Comparison of ENCODE assay signal across 9 cellular contexts in genomic region chr5:139725073-139725830, GRCh38.
DNase-seq lines count a peak whose midpoint lies in the region; ATAC-seq, FAIRE-seq and TF ChIP-seq lines count a peak whose summit lies in the region.
"Had no signal": no experiment of that assay in that cellular context is flagged by ENCODE, and none has a peak within 500 bp of the region (broad histone marks: within the 10 kb centered on the region; RNA-seq: fewer than 3 reads in every experiment).

No MANE protein-coding gene starts in this region.

- H3K27ac ChIP-seq in angular gyrus (ENCODE audit: low read depth, low read length) (peak overlapping the region; percentile 75), right cardiac atrium (ENCODE audit: low read length) (peak overlapping the region; percentile 53), sigmoid colon (peak overlapping the region in 3 of 4 donors; percentile 28 to 42 (median 34))

- no peaks in the 10 kb centered on the region for H3K9me3 ChIP-seq in right cardiac atrium (ENCODE audit: control insufficient read depth, low read length)
- no peaks in the 10 kb centered on the region for H3K9me3 ChIP-seq in sigmoid colon

- H3K4me3 ChIP-seq in right cardiac atrium (ENCODE audit: low read length): no peak overlapping the region
- H3K4me3 ChIP-seq in sigmoid colon: no peak overlapping the region

- TF ChIP-seq POLR2A in sigmoid colon (IDR thresholded peaks at IDR 0.05): no peak

- no peak for TF ChIP-seq CTCF in sigmoid colon (IDR thresholded peaks at IDR 0.05)
- TF ChIP-seq CTCF in D721Med (IDR thresholded peaks at IDR 0.05; ENCODE audit: insufficient read depth, missing control alignments): no peak

- peak; percentile 41 for DNase-seq in GOT3 (lab: John Stamatoyannopoulos, UW)
- peak; percentile 86 to 92 (median 92) for DNase-seq in right cardiac atrium
- DNase-seq in sigmoid colon: peak; percentile 80
- no peak for DNase-seq in activated naive CD4-positive, alpha-beta T cell (lab: John Stamatoyannopoulos, UW)
- no peak for DNase-seq in D721Med (ENCODE audit: insufficient read length, low spot score)
- DNase-seq in activated effector memory CD4-positive, alpha-beta T cell treated with Interleukin-2 at 50 U/mL for 16 hours: no peak
- DNase-seq in KG1 (lab: John Stamatoyannopoulos, UW): no peak
- DNase-seq: SIG-M5 had no signal

- H3K36me3 ChIP-seq in sigmoid colon: no peaks in the 10 kb centered on the region

- H3K27me3 ChIP-seq in right cardiac atrium (ENCODE audit: control insufficient read depth, insufficient read depth): no peaks in the 10 kb centered on the region
- H3K27me3 ChIP-seq in sigmoid colon: no peaks in the 10 kb centered on the region

- no peak for TF ChIP-seq EP300 in sigmoid colon (IDR thresholded peaks at IDR 0.05)

- peak; percentile 93 to 96 for ATAC-seq in right cardiac atrium

- FAIRE-seq in D721Med (lab: Jason Lieb, UNC): no peak

- 51% methylated on average over 13 of the region's 13 CpGs for WGBS in right cardiac atrium
- 75 to 80% methylated on average over 13 of the region's 13 CpGs for WGBS in sigmoid colon, 2 donors

- H3K4me1 ChIP-seq in right cardiac atrium (ENCODE audit: control insufficient read depth, insufficient read depth, low read length): peaks cover 3% of the 10 kb centered on the region
- peaks cover 0 to 10% (median 7%) of the 10 kb centered on the region in 4 donors for H3K4me1 ChIP-seq in sigmoid colon

- intact Hi-C loops in right cardiac atrium (cut with DNase I) (no loop called here), sigmoid colon (cut with DNase I) (no loop called here)

Comparison
In these comparisons a context has a peak if more than half of its experiments do, and no peak if none do; other contexts are left out.
1. DNase-seq: peak in GOT3 (single experiment), right cardiac atrium (3 of 3) and sigmoid colon (single experiment); none in activated naive CD4-positive, alpha-beta T cell (0 of 4), D721Med (single experiment), activated effector memory CD4-positive, alpha-beta T cell treated with Interleukin-2 at 50 U/mL for 16 hours (single experiment) and KG1 (single experiment).
2. Peak in every context shown above with its lines, with median percentiles within 50 percentile points of each other: H3K27ac ChIP-seq.